9 cellular contexts compared by ENCODE assay signal in the genomic region with DNA sequence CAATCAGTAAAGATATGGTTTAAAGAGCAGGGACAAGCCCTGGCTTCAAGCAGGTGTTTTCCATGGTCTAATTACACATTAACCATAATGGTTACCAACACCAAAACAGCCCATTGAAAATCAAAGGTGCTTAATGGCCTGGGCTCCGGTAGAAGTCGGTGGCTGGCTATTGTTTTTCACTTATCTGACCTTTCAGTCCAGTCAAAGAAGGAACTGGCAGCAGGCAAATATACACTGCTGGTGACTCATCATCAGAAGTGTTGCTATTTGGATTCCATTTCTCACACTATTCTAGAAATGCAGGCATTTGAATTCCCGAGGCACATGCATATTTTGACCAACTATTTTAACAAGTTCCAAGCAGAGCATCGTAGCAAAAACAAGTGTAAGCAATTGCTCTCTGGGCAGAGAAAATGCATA. TPM values are rescaled to one million over a fixed set of nuclear protein-coding genes. Genes with fewer than 3 reads are reported as not detected.
A peak's percentile ranks its signal among the peaks of the same experiment; 100 is the strongest.
DNase-seq lines count a peak whose midpoint lies in the region; ATAC-seq, FAIRE-seq and TF ChIP-seq lines count a peak whose summit lies in the region.
"Had no signal": no experiment of that assay in that cellular context is flagged by ENCODE, and none has a peak within 500 bp of the region (broad histone marks: within the 10 kb centered on the region; RNA-seq: fewer than 3 reads in every experiment).

No MANE protein-coding gene starts in this region.

- H4K20me1 ChIP-seq in PC-3 (ENCODE audit: low read length), result no peaks in the 10 kb centered on the region
- H4K20me1 ChIP-seq: BLaER1 treated with 17β-estradiol and CSF1 and Interleukin-3, amounts not matched to agents 10 nM and 100 nM had no signal

- no peak overlapping the region for H2AFZ ChIP-seq in PC-3 (ENCODE audit: low read length)

- H3K4me2 ChIP-seq in PC-3 (ENCODE audit: low read length), result no peak overlapping the region

- peak; percentile 88 for ATAC-seq in GM21825 (IDR thresholded peaks at IDR 0.05; ENCODE audit: unreplicated experiment)
- ATAC-seq in PC-3, result no peak
- ATAC-seq in stimulated activated naive CD8-positive, alpha-beta T cell treated with anti-CD3 and anti-CD28 coated beads, Interleukin-15, Interleukin-2, amounts not matched to agents 100 U/mL and 50 U/mL, for 24 hours, result no peak

- DNase-seq in COLO829 (ENCODE audit: low spot score), result peak; percentile 20
- DNase-seq in PC-3, result peak; percentile 4
- DNase-seq in kidney, result no peak
- DNase-seq in central memory CD4-positive, alpha-beta T cell, result no peak
- no peak for DNase-seq in D341Med (ENCODE audit: low spot score)
- no peak for DNase-seq in T-helper 2 cell
- DNase-seq in stimulated activated naive CD8-positive, alpha-beta T cell treated with anti-CD3 and anti-CD28 coated beads, Interleukin-15, Interleukin-2, amounts not matched to agents 100 U/mL and 50 U/mL, for 24 hours, result no peak

- no peaks in the 10 kb centered on the region for H3K9me2 ChIP-seq in PC-3 (replicated peaks; ENCODE audit: low read length)

- intact Hi-C loops in PC-3 (cut with micrococcal nuclease) (no loop called here), kidney (cut with DNase I) (no loop called here)

- POLR2A ChIA-PET in PC-3 (lab: Charles Lee; ENCODE audit: unreplicated experiment), result no interaction called here

- FAIRE-seq in kidney (lab: Jason Lieb, UNC), result peak; percentile 46

- H3F3A ChIP-seq in PC-3 (ENCODE audit: low read length, unreplicated experiment), result no peaks in the 10 kb centered on the region

- no peaks in the 10 kb centered on the region for H3K9me3 ChIP-seq in PC-3 (ENCODE audit: low read length)
- H3K9me3 ChIP-seq in kidney (ENCODE audit: control insufficient read depth in 1 of 2, low read length in 2 of 2), result no peaks in the 10 kb centered on the region
- H3K9me3 ChIP-seq: BLaER1 treated with 17β-estradiol and CSF1 and Interleukin-3, amounts not matched to agents 10 nM and 100 nM had no signal

- H3K9ac ChIP-seq in PC-3 (ENCODE audit: low read length) (no peak overlapping the region), kidney (ENCODE audit: low read length in 2 of 2) (peak overlapping the region in 1 of 2 donors; percentile 60)
- H3K9ac ChIP-seq: BLaER1 treated with 17β-estradiol and CSF1 and Interleukin-3, amounts not matched to agents 10 nM and 100 nM had no signal

- H3K4me1 ChIP-seq in PC-3 (ENCODE audit: insufficient read depth, low read length), result no peaks in the 10 kb centered on the region
- H3K4me1 ChIP-seq in kidney (ENCODE audit: control insufficient read depth in 1 of 2, insufficient read depth in 1 of 2, low read depth in 1 of 2, low read length in 2 of 2), result peaks cover 28 to 29% of the 10 kb centered on the region in 2 donors

- H3K4me3 ChIP-seq in PC-3 (ENCODE audit: low read length) (no peak overlapping the region), kidney (ENCODE audit: low read length in 2 of 2) (no peak overlapping the region)
- H3K4me3 ChIP-seq: BLaER1 treated with 17β-estradiol and CSF1 and Interleukin-3, amounts not matched to agents 10 nM and 100 nM had no signal

- H3K27ac ChIP-seq in PC-3 (ENCODE audit: low read length), result no peak overlapping the region
- peak overlapping the region in 1 of 2 donors; percentile 64 for H3K27ac ChIP-seq in kidney (ENCODE audit: low read depth in 2 of 2, low read length in 2 of 2)
- H3K27ac ChIP-seq: BLaER1 treated with 17β-estradiol and CSF1 and Interleukin-3, amounts not matched to agents 10 nM and 100 nM had no signal

- TF ChIP-seq CTCF in PC-3 (conservative IDR thresholded peaks at IDR 0.05; ENCODE audit: low read depth, low read length) (no peak), kidney (IDR thresholded peaks at IDR 0.05; ENCODE audit: borderline replicate concordance, extremely low read depth, insufficient read depth) (no peak)

- H3K36me3 ChIP-seq in PC-3 (ENCODE audit: low read depth, low read length) (no peaks in the 10 kb centered on the region), kidney (ENCODE audit: control insufficient read depth in 1 of 2, insufficient read depth in 2 of 2, low read length in 2 of 2) (no peaks in the 10 kb centered on the region)
- H3K36me3 ChIP-seq: BLaER1 treated with 17β-estradiol and CSF1 and Interleukin-3, amounts not matched to agents 10 nM and 100 nM had no signal

- CTCF ChIA-PET in PC-3 (lab: Charles Lee), result no interaction called here

- H3K27me3 ChIP-seq in PC-3 (ENCODE audit: low read length), result no peaks in the 10 kb centered on the region
- H3K27me3 ChIP-seq: BLaER1 treated with 17β-estradiol and CSF1 and Interleukin-3, amounts not matched to agents 10 nM and 100 nM had no signal

- no TSS peak for BruUV-seq in PC-3 (replicated peaks; lab: Mats Ljungman, UMichigan)

- H3K79me2 ChIP-seq in PC-3 (ENCODE audit: low read length), result no peaks in the 10 kb centered on the region

RNA-seq across cellular contexts. Expression of a gene that starts 26.3 kb away (rescaled TPM):
- not detected in 2 replicates for total RNA-seq in PC-3 (2014; rRNA removed)
- total RNA-seq in kidney, result 33.1 TPM
- polyA plus RNA-seq in kidney (ENCODE audit: insufficient read depth, low read depth, low replicate concordance), result 3.4 TPM

Comparison
In these comparisons a context has a peak if more than half of its experiments do, and no peak if none do; other contexts are left out.
1. DNase-seq: peak in COLO829 (single experiment) and PC-3 (single experiment); none in kidney (single experiment), central memory CD4-positive, alpha-beta T cell (single experiment), D341Med (single experiment), T-helper 2 cell (0 of 5) and stimulated activated naive CD8-positive, alpha-beta T cell treated with anti-CD3 and anti-CD28 coated beads, Interleukin-15, Interleukin-2, amounts not matched to agents 100 U/mL and 50 U/mL, for 24 hours (single experiment).
2. RNA of a gene that starts 26.3 kb away (total RNA-seq): 33.1 TPM in kidney (single experiment); not detected in PC-3; every median in the first group is over 10 times any median in the second.